ENCODE assay signal across 14 cellular contexts in the genomic region with DNA sequence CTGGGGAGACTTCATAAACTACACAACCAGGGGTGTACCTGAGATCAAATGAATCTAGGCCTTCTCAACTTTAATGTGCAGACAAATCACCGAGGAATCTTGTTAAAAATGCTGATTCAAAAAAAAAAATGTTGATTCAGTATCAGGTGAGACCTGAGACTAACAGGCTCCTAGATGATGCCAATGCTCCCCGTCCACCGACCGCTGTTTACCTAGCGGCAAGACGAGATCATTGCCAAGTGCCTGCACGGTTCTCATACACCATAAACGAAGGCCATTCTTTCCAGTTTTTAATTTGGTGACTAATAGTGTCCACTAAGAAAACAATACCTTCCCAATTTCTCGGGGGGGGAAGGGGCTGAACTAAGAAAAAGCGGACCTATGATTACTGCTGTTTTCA. TPM values are rescaled to one million over a fixed set of nuclear protein-coding genes. Genes with fewer than 3 reads are reported as not detected.
DNase-seq lines count a peak whose midpoint lies in the region; ATAC-seq, FAIRE-seq and TF ChIP-seq lines count a peak whose summit lies in the region.
"Had no signal": no experiment of that assay in that cellular context is flagged by ENCODE, and none has a peak within 500 bp of the region (broad histone marks: within the 10 kb centered on the region; RNA-seq: fewer than 3 reads in every experiment).

No MANE protein-coding gene starts in this region.

- no peak for DNase-seq in activated naive CD8-positive, alpha-beta T cell treated with anti-CD3 and anti-CD28 coated beads for 36 hours
- DNase-seq in NCI-H526 treated with DMSO at 0.1 percent for 48 hours (lab: John Stamatoyannopoulos, UW) = peak; percentile 48
- DNase-seq in endothelial cell of umbilical vein (ENCODE audit: low read depth, low spot score) = peak; percentile 41
- no peak for DNase-seq in type B pancreatic cell (ENCODE audit: extremely low spot score, unreplicated experiment)
- no peak for DNase-seq in RPMI8226
- no peak for DNase-seq in DMS114 treated with DMSO at 0.1 percent for 48 hours (lab: John Stamatoyannopoulos, UW; ENCODE audit: unreplicated experiment)
- DNase-seq: activated CD4-positive, alpha-beta T cell treated with anti-CD3 and anti-CD28 coated beads, Interleukin-2, amount 10 ng/mL, durations not matched to agents 7 days and 5 days; activated naive CD8-positive, alpha-beta T cell treated with anti-CD3 and anti-CD28 coated beads, Interleukin-2, amount 10 ng/mL, durations not matched to agents 7 days and 5 days; effector CD8-positive, alpha-beta T cell; NCI-H226; stimulated activated naive CD4-positive, alpha-beta T cell treated with Interleukin-2 at 50 U/mL for 16 hours had no signal

- H4K20me1 ChIP-seq in endothelial cell of umbilical vein (replicated peaks; ENCODE audit: control insufficient read depth, extremely low read depth, insufficient read depth, low read length) = no peaks in the 10 kb centered on the region

- ATAC-seq in HG03139 (IDR thresholded peaks at IDR 0.05; ENCODE audit: unreplicated experiment) = no peak

- H3K4me3 Mint-ChIP-seq in activated naive CD8-positive, alpha-beta T cell = peak overlapping the region; percentile 44
- no peak overlapping the region for H3K4me3 Mint-ChIP-seq in activated naive CD8-positive, alpha-beta T cell treated with anti-CD3 and anti-CD28 coated beads for 36 hours
- H3K4me3 Mint-ChIP-seq in type B pancreatic cell = peak overlapping the region; percentile 78
- H3K4me3 Mint-ChIP-seq: activated CD4-positive, alpha-beta T cell treated with anti-CD3 and anti-CD28 coated beads, Interleukin-2, amount 10 ng/mL, durations not matched to agents 7 days and 5 days had no signal

- CTCF ChIA-PET in endothelial cell of umbilical vein (lab: Charles Lee) = interaction anchor here (0.6 to 2.3 kb wide), 13 partner anchors 28 to 252 kb away, joined by 3 to 10 read pairs (median 5); partner anchors contain the start of gene EIF2AK4

- intact Hi-C loops in endothelial cell of umbilical vein (cut with micrococcal nuclease) = no loop called here

- no peaks in the 10 kb centered on the region for H3K9me3 ChIP-seq in endothelial cell of umbilical vein (replicated peaks; ENCODE audit: control insufficient read depth, insufficient read depth, low read length)

- no peak overlapping the region for H3K4me2 ChIP-seq in endothelial cell of umbilical vein (ENCODE audit: insufficient read depth, low read length)

- no peaks in the 10 kb centered on the region for H3K36me3 ChIP-seq in endothelial cell of umbilical vein (ENCODE audit: control insufficient read depth in 2 of 2, extremely low read depth in 1 of 2, insufficient read depth in 2 of 2, low read length in 2 of 2)

- no peak for TF ChIP-seq POLR2A in endothelial cell of umbilical vein (IDR thresholded peaks at IDR 0.05; ENCODE audit: low read depth, low read length)

- no peaks in the 10 kb centered on the region for H3K36me3 Mint-ChIP-seq in activated naive CD8-positive, alpha-beta T cell
- H3K36me3 Mint-ChIP-seq in activated naive CD8-positive, alpha-beta T cell treated with anti-CD3 and anti-CD28 coated beads for 36 hours = no peaks in the 10 kb centered on the region
- H3K36me3 Mint-ChIP-seq in type B pancreatic cell = no peaks in the 10 kb centered on the region

- H3K9ac ChIP-seq in endothelial cell of umbilical vein (replicated peaks; ENCODE audit: extremely low read depth, insufficient read depth, low read length) = no peak overlapping the region

- no peak for FAIRE-seq in endothelial cell of umbilical vein (lab: Jason Lieb, UNC)
- FAIRE-seq: GM12892 had no signal

- H3K27me3 Mint-ChIP-seq in activated naive CD8-positive, alpha-beta T cell = no peaks in the 10 kb centered on the region
- no peaks in the 10 kb centered on the region for H3K27me3 Mint-ChIP-seq in activated naive CD8-positive, alpha-beta T cell treated with anti-CD3 and anti-CD28 coated beads for 36 hours
- no peaks in the 10 kb centered on the region for H3K27me3 Mint-ChIP-seq in type B pancreatic cell
- H3K27me3 Mint-ChIP-seq: activated CD4-positive, alpha-beta T cell treated with anti-CD3 and anti-CD28 coated beads, Interleukin-2, amount 10 ng/mL, durations not matched to agents 7 days and 5 days; activated naive CD8-positive, alpha-beta T cell treated with anti-CD3 and anti-CD28 coated beads, Interleukin-2, amount 10 ng/mL, durations not matched to agents 7 days and 5 days had no signal

- peaks cover 26% of the 10 kb centered on the region for H3K4me1 ChIP-seq in endothelial cell of umbilical vein (ENCODE audit: control insufficient read depth, extremely low read depth, insufficient read depth, low read length)

- no peaks in the 10 kb centered on the region for H3K27me3 ChIP-seq in endothelial cell of umbilical vein (ENCODE audit: control insufficient read depth in 2 of 2, insufficient read depth in 2 of 2, low read length in 2 of 2)

- H3K27ac ChIP-seq in endothelial cell of umbilical vein (ENCODE audit: insufficient read depth, low read depth, low read length) = no peak overlapping the region

- POLR2A ChIA-PET in endothelial cell of umbilical vein (lab: Charles Lee) = no interaction called here

- no peak overlapping the region for H3K27ac Mint-ChIP-seq in activated naive CD8-positive, alpha-beta T cell
- no peak overlapping the region for H3K27ac Mint-ChIP-seq in activated naive CD8-positive, alpha-beta T cell treated with anti-CD3 and anti-CD28 coated beads for 36 hours
- no peak overlapping the region for H3K27ac Mint-ChIP-seq in type B pancreatic cell
- H3K27ac Mint-ChIP-seq: activated CD4-positive, alpha-beta T cell treated with anti-CD3 and anti-CD28 coated beads, Interleukin-2, amount 10 ng/mL, durations not matched to agents 7 days and 5 days; activated naive CD8-positive, alpha-beta T cell treated with anti-CD3 and anti-CD28 coated beads, Interleukin-2, amount 10 ng/mL, durations not matched to agents 7 days and 5 days had no signal

- no peak overlapping the region for H3K4me3 ChIP-seq in endothelial cell of umbilical vein (replicated peaks in 1 of 3; ENCODE audit: insufficient read depth in 1 of 3, low read depth in 1 of 3, low read length in 3 of 3)

- TF ChIP-seq CTCF in endothelial cell of umbilical vein (IDR thresholded peaks at IDR 0.05; ENCODE audit: extremely low read depth in 1 of 2, insufficient read depth in 1 of 2, low read depth in 1 of 2, low read length in 2 of 2) = no peak
- no peak for TF ChIP-seq CTCF in type B pancreatic cell (conservative IDR thresholded peaks at IDR 0.05)

- no peak overlapping the region for H2AFZ ChIP-seq in endothelial cell of umbilical vein (ENCODE audit: low read depth, low read length)

- H3K79me2 ChIP-seq in endothelial cell of umbilical vein (ENCODE audit: control insufficient read depth, insufficient read depth, low read length) = peaks cover 5% of the 10 kb centered on the region

- BruUV-seq in endothelial cell of umbilical vein (replicated peaks; lab: Mats Ljungman, UMichigan) = no TSS peak

- dilution Hi-C loops in endothelial cell of umbilical vein (cut with MboI; ENCODE audit: extremely low pct_ligation_motif_present, low sequenced_read_pairs) = no loop called here

- H3K4me1 Mint-ChIP-seq in activated naive CD8-positive, alpha-beta T cell (ENCODE audit: low read depth) = peaks cover 48% of the 10 kb centered on the region
- peaks cover 51% of the 10 kb centered on the region for H3K4me1 Mint-ChIP-seq in activated naive CD8-positive, alpha-beta T cell treated with anti-CD3 and anti-CD28 coated beads for 36 hours
- peaks cover 57% of the 10 kb centered on the region for H3K4me1 Mint-ChIP-seq in type B pancreatic cell (ENCODE audit: unreplicated experiment)

- no peaks in the 10 kb centered on the region for H3K9me1 ChIP-seq in endothelial cell of umbilical vein (replicated peaks; ENCODE audit: control insufficient read depth, extremely low read depth, insufficient read depth, low read length)

- no peaks in the 10 kb centered on the region for H3K9me3 Mint-ChIP-seq in activated naive CD8-positive, alpha-beta T cell (ENCODE audit: low read depth)
- H3K9me3 Mint-ChIP-seq in activated naive CD8-positive, alpha-beta T cell treated with anti-CD3 and anti-CD28 coated beads for 36 hours = no peaks in the 10 kb centered on the region
- H3K9me3 Mint-ChIP-seq in type B pancreatic cell = no peaks in the 10 kb centered on the region
- H3K9me3 Mint-ChIP-seq: activated naive CD8-positive, alpha-beta T cell treated with anti-CD3 and anti-CD28 coated beads, Interleukin-2, amount 10 ng/mL, durations not matched to agents 7 days and 5 days had no signal

TF ChIP-seq in endothelial cell of umbilical vein, 7 proteins besides CTCF, POLR2A, EP300 and RAD21:
- TF ChIP-seq EZH2 (IDR thresholded peaks at IDR 0.05; ENCODE audit: borderline replicate concordance, low read depth, low read length, severe bottlenecking) (no peak), JUN (IDR thresholded peaks at IDR 0.05; ENCODE audit: borderline replicate concordance, insufficient read depth, insufficient read length, low read depth) (no peak), MYC (IDR thresholded peaks at IDR 0.05; ENCODE audit: low read depth, low read length) (no peak), GATA2 (IDR thresholded peaks at IDR 0.05; ENCODE audit: insufficient read depth, insufficient read length, low read depth, low read length) (no peak), FOS (IDR thresholded peaks at IDR 0.05; ENCODE audit: borderline replicate concordance, insufficient read depth, low read length) (no peak), POLR2AphosphoS5 (IDR thresholded peaks at IDR 0.05; ENCODE audit: insufficient read depth, low read depth, low read length) (no peak)
- TF ChIP-seq, protein P1, sequence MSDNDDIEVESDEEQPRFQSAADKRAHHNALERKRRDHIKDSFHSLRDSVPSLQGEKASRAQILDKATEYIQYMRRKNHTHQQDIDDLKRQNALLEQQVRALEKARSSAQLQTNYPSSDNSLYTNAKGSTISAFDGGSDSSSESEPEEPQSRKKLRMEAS (IDR thresholded peaks at IDR 0.05; ENCODE audit: insufficient read depth, insufficient read length) = no peak

RNA-seq across cellular contexts. Expression of gene FSIP1, which starts 2.5 kb away (rescaled TPM):
- total RNA-seq in activated naive CD8-positive, alpha-beta T cell treated with anti-CD3 and anti-CD28 coated beads for 36 hours = under 1 TPM; 0.62 to 0.74 TPM
- total RNA-seq in endothelial cell of umbilical vein = 1.1 and 1.2 TPM in 2 replicates
- 0.11 and 0.23 TPM in 2 replicates for polyA plus RNA-seq in endothelial cell of umbilical vein
- 0.20 and 0.32 TPM in 2 replicates for polyA plus RNA-seq in endothelial cell of umbilical vein (2011; cell fraction: cytosol; rRNA removed)
- polyA plus RNA-seq in endothelial cell of umbilical vein (2011; cell fraction: nucleus; rRNA removed) = 0.45 and 0.51 TPM in 2 replicates
- 1.4 and 7.0 TPM in 2 replicates for polyA plus RNA-seq in endothelial cell of umbilical vein (2012)
- polyA minus RNA-seq in endothelial cell of umbilical vein = 0.17 and 0.42 TPM in 2 replicates
- not detected for polyA minus RNA-seq in endothelial cell of umbilical vein (2011; cell fraction: cytosol; rRNA and poly(A)+ RNA removed)
- 1.0 and 1.6 TPM in 2 replicates for polyA minus RNA-seq in endothelial cell of umbilical vein (2011; cell fraction: nucleus; rRNA and poly(A)+ RNA removed)
- total RNA-seq in type B pancreatic cell (ENCODE audit: low replicate concordance) = 0.88 and 2.9 TPM in 2 replicates

Comparison
In these comparisons a context has a peak if more than half of its experiments do, and no peak if none do; other contexts are left out.
1. DNase-seq: peak in NCI-H526 treated with DMSO at 0.1 percent for 48 hours (single experiment) and endothelial cell of umbilical vein (single experiment); none in activated naive CD8-positive, alpha-beta T cell treated with anti-CD3 and anti-CD28 coated beads for 36 hours (single experiment), type B pancreatic cell (single experiment), RPMI8226 (single experiment) and DMS114 treated with DMSO at 0.1 percent for 48 hours (single experiment).